9 cellular contexts compared by ENCODE assay signal in genomic region chr16:12217341-12217740, GRCh38.
"Had no signal": no experiment of that assay in that cellular context is flagged by ENCODE, and none has a peak within 500 bp of the region (broad histone marks: within the 10 kb centered on the region; RNA-seq: fewer than 3 reads in every experiment).

No MANE protein-coding gene starts in this region.

- H3K36me3 ChIP-seq: HAP-1 had no signal

- H3K27ac ChIP-seq: GM23248 had no signal

- H3K4me3 ChIP-seq: GM23248, HAP-1, K562 had no signal

- FAIRE-seq: HTR-8/SVneo, K562 had no signal

- H3K4me1 ChIP-seq: HAP-1 had no signal

- ATAC-seq: HCT116, K562 had no signal

- H3K9me3 ChIP-seq: HAP-1 had no signal

- DNase-seq: GM23248, GOT3, H7, IMR-90, KG1 had no signal
